Comparison of ENCODE assay signal across 8 cellular contexts in genomic region chr22:36528795-36529718, GRCh38. TPM values are rescaled to one million over a fixed set of nuclear protein-coding genes. Genes with fewer than 3 reads are reported as not detected.
DNase-seq lines count a peak whose midpoint lies in the region; ATAC-seq, FAIRE-seq and TF ChIP-seq lines count a peak whose summit lies in the region.

Gene EIF3D, minus strand, starts transcription at chr22:36529166. Its CDS starts 3,045 bp downstream, at chr22:36526121.

- H3K79me2 ChIP-seq in astrocyte (ENCODE audit: insufficient read depth, low read length) = peaks cover 42% of the 10 kb centered on the region

- no peaks in the 10 kb centered on the region for H3K27me3 ChIP-seq in astrocyte (ENCODE audit: insufficient read depth, low read length)
- no peaks in the 10 kb centered on the region for H3K27me3 ChIP-seq in right cardiac atrium (ENCODE audit: control insufficient read depth, insufficient read depth)
- peaks cover 0 to 4% of the 10 kb centered on the region in 2 donors for H3K27me3 ChIP-seq in uterus

- intact Hi-C loops in right cardiac atrium (cut with DNase I) (no loop called here), uterus (cut with DNase I; ENCODE audit: low total_unique reads) (no loop called here)

- peak within 1 kb of the TSS; percentile 91 for H3K4me2 ChIP-seq in astrocyte (ENCODE audit: low read length)

- H3K4me3 ChIP-seq in astrocyte (ENCODE audit: insufficient read depth, low read depth, low read length) (peak within 1 kb of the TSS; percentile 94), right cardiac atrium (ENCODE audit: low read length) (peak within 1 kb of the TSS; percentile 95), uterus (peak within 1 kb of the TSS; percentile 79 to 81)

- H3K9me3 Mint-ChIP-seq in astrocyte (ENCODE audit: unreplicated experiment) = peaks cover 3% of the 10 kb centered on the region

- H4K20me1 ChIP-seq in astrocyte (ENCODE audit: insufficient read depth, low read length) = peaks cover 45% of the 10 kb centered on the region

- H3K27me3 Mint-ChIP-seq in astrocyte (ENCODE audit: low read depth, unreplicated experiment) = no peaks in the 10 kb centered on the region

- H3K9me3 ChIP-seq in astrocyte (ENCODE audit: insufficient read depth, low read depth, low read length) (no peaks in the 10 kb centered on the region), right cardiac atrium (ENCODE audit: control insufficient read depth, low read length) (no peaks in the 10 kb centered on the region), uterus (no peaks in the 10 kb centered on the region)

- DNase-seq in NCI-H2029 (lab: John Stamatoyannopoulos, UW) (peak; percentile 99), T-helper 22 cell (ENCODE audit: low read depth) (peak; percentile 99), astrocyte (ENCODE audit: low read depth) (peak; percentile 99), right cardiac atrium (peak; percentile 99), pulmonary artery endothelial cell (ENCODE audit: low read depth, low spot score) (peak; percentile 97), uterus (peak; percentile 99)

- ATAC-seq in GM18505 (IDR thresholded peaks at IDR 0.05; ENCODE audit: unreplicated experiment) = peak; percentile 92
- peak; percentile 85 for ATAC-seq in HG02973 (IDR thresholded peaks at IDR 0.05; ENCODE audit: unreplicated experiment)
- ATAC-seq in right cardiac atrium = peak; percentile 95 to 96

- H3K36me3 ChIP-seq in astrocyte (ENCODE audit: insufficient read depth, low read length) (peaks cover 24% of the 10 kb centered on the region), uterus (no peaks in the 10 kb centered on the region)

- H3K27ac ChIP-seq in astrocyte (ENCODE audit: low read depth, low read length) = peak within 1 kb of the TSS; percentile 88
- H3K27ac ChIP-seq in right cardiac atrium (ENCODE audit: low read length) = peak within 1 kb of the TSS; percentile 94
- H3K27ac ChIP-seq in uterus = peak within 1 kb of the TSS; percentile 90 to 97

- peaks cover 8% of the 10 kb centered on the region for H3K4me1 Mint-ChIP-seq in astrocyte (ENCODE audit: low read depth, unreplicated experiment)

- peak within 1 kb of the TSS; percentile 89 for H2AFZ ChIP-seq in astrocyte (ENCODE audit: low read depth, low read length)

- no peak for TF ChIP-seq CTCF in astrocyte (IDR thresholded peaks at IDR 0.05; ENCODE audit: insufficient read depth, low read depth, low read length)
- peak in 2 of 4 experiments; percentile 19 to 20 for TF ChIP-seq CTCF in uterus (IDR thresholded peaks at IDR 0.05)

- H3K4me1 ChIP-seq in astrocyte (ENCODE audit: insufficient read depth, low read length) (peaks cover 8% of the 10 kb centered on the region), right cardiac atrium (ENCODE audit: control insufficient read depth, insufficient read depth, low read length) (no peaks in the 10 kb centered on the region), uterus (no peaks in the 10 kb centered on the region)

- H3K27ac Mint-ChIP-seq in astrocyte (ENCODE audit: unreplicated experiment) = peak within 1 kb of the TSS; percentile 96

- FAIRE-seq in astrocyte (lab: Jason Lieb, UNC) = peak; percentile 76

- TF ChIP-seq POLR2A in GM18505 (IDR thresholded peaks at IDR 0.05; ENCODE audit: borderline replicate concordance, extremely low read depth, insufficient read depth, insufficient read length) = peak; percentile 97
- TF ChIP-seq POLR2A in uterus (IDR thresholded peaks at IDR 0.05) = peak; percentile 47 to 77

- H3K4me3 Mint-ChIP-seq in astrocyte (ENCODE audit: unreplicated experiment) = peak within 1 kb of the TSS; percentile 96

- H3K9ac ChIP-seq in astrocyte (ENCODE audit: low read length) = peak within 1 kb of the TSS; percentile 94

- peaks cover 5% of the 10 kb centered on the region for H3K36me3 Mint-ChIP-seq in astrocyte (ENCODE audit: low read depth, unreplicated experiment)

- under 1% methylated on average over 82 of the region's 82 CpGs for WGBS in right cardiac atrium

RNA-seq across cellular contexts. Expression of gene EIF3D, which starts in this region (rescaled TPM):
- total RNA-seq in astrocyte = 147 and 168 TPM in 2 replicates
- 10 to 100 TPM; 68.5 to 92.0 (median 83.5) TPM for total RNA-seq in right cardiac atrium
- polyA plus RNA-seq in right cardiac atrium = 67.6 TPM
- total RNA-seq in pulmonary artery endothelial cell = 457 and 642 TPM in 2 replicates
- total RNA-seq in uterus = 100 to 1,000 TPM; 177 to 350 (median 297) TPM

Comparison
In these comparisons a context has a peak if more than half of its experiments do, and no peak if none do; other contexts are left out.
1. Peak in every context shown above with its lines: DNase-seq, ATAC-seq, H3K4me3 ChIP-seq and H3K27ac ChIP-seq.